Comparison of ENCODE assay signal across 15 cellular contexts in genomic region chr12:57579677-57580465, GRCh38. TPM values are rescaled to one million over a fixed set of nuclear protein-coding genes. Genes with fewer than 3 reads are reported as not detected.
DNase-seq lines count a peak whose midpoint lies in the region; FAIRE-seq and TF ChIP-seq lines count a peak whose summit lies in the region.
"Had no signal": no experiment of that assay in that cellular context is flagged by ENCODE, and none has a peak within 500 bp of the region (broad histone marks: within the 10 kb centered on the region; RNA-seq: fewer than 3 reads in every experiment).

No MANE protein-coding gene starts in this region.

- H3K27ac ChIP-seq in cingulate gyrus (ENCODE audit: low read depth, low read length) (peak overlapping the region; percentile 13), small intestine (ENCODE audit: low read depth in 1 of 2, low read length in 1 of 2) (no peak overlapping the region)
- H3K27ac ChIP-seq: Peyer's patch had no signal

- no peaks in the 10 kb centered on the region for H3K27me3 ChIP-seq in small intestine (ENCODE audit: control insufficient read depth in 2 of 2, insufficient read depth in 2 of 2, low read length in 2 of 2)
- H3K27me3 ChIP-seq: BE2C, Peyer's patch had no signal

- FAIRE-seq in small intestine (lab: Jason Lieb, UNC): no peak
- FAIRE-seq: D721Med had no signal

- no peaks in the 10 kb centered on the region for H3K9me3 ChIP-seq in small intestine (ENCODE audit: control insufficient read depth, low read depth)
- H3K9me3 ChIP-seq: BE2C, Peyer's patch had no signal

- TF ChIP-seq CTCF in foreskin fibroblast (IDR thresholded peaks at IDR 0.05; ENCODE audit: low read depth, low read length): no peak

- H3K4me1 ChIP-seq in small intestine (ENCODE audit: control insufficient read depth in 2 of 2, insufficient read depth in 1 of 2, low read depth in 1 of 2, low read length in 1 of 2): no peaks in the 10 kb centered on the region
- H3K4me1 ChIP-seq: BE2C, Peyer's patch had no signal

- H3K4me3 ChIP-seq in small intestine (ENCODE audit: low read depth in 1 of 2, low read length in 2 of 2) (no peak overlapping the region), foreskin fibroblast (ENCODE audit: low read depth in 1 of 2, low read length in 2 of 2) (no peak overlapping the region)
- H3K4me3 ChIP-seq: Peyer's patch had no signal

- 45 to 78% (median 70%) methylated on average over 8 of the region's 8 CpGs for WGBS in small intestine, 3 donors

- DNase-seq in HuH-7 (ENCODE audit: low spot score) (peak; percentile 30), small intestine (peak; percentile 47), foreskin fibroblast (no peak)
- no peak for DNase-seq in stimulated activated CD4-positive, alpha-beta T cell treated with anti-CD3 and anti-CD28 coated beads, Interleukin-12 subunit alpha, Interleukin-12 subunit beta, amount 100 ng/mL, for 4 hours
- DNase-seq: CD4-positive, alpha-beta memory T cell; Karpas-422; MV-4-11; NCI-H1417 treated with DMSO at 0.1 percent for 48 hours; NCI-H2029; NCI-H510A; Peyer's patch; Right ventricle myocardium superior had no signal

- H3K36me3 ChIP-seq in small intestine (ENCODE audit: control insufficient read depth in 2 of 2, insufficient read depth in 2 of 2, low read length in 2 of 2): no peaks in the 10 kb centered on the region
- H3K36me3 ChIP-seq: Peyer's patch had no signal

RNA-seq across cellular contexts. Expression of gene PIP4K2C, which starts 11.1 kb away (rescaled TPM):
- 10 to 100 TPM; 16.1 to 18.1 (median 17.6) TPM for polyA plus RNA-seq in small intestine

RNA-seq across cellular contexts. Expression of gene DTX3, which starts 24.8 kb away (rescaled TPM):
- polyA plus RNA-seq in small intestine: 1 to 10 TPM in 2 of 3 donors, not detected in 1; 5.4 to 9.9 TPM

RNA-seq across cellular contexts. Expression of gene KIF5A, which starts 30.0 kb away (rescaled TPM):
- 1 to 10 TPM in 1 of 3 donors, under 1 TPM in 1, not detected in 1; 0.27 to 8.4 TPM for polyA plus RNA-seq in small intestine
- polyA plus RNA-seq: CD4-positive, alpha-beta memory T cell had no signal

RNA-seq across cellular contexts. Expression of gene ARHGEF25, which starts 31.4 kb away (rescaled TPM):
- polyA plus RNA-seq in small intestine: 10 to 100 TPM in 1 of 3 donors, 1 to 10 TPM in 1, not detected in 1; 4.6 to 11.8 TPM
- polyA plus RNA-seq: CD4-positive, alpha-beta memory T cell had no signal

RNA-seq across cellular contexts. Expression of gene DCTN2, which starts 32.9 kb away (rescaled TPM):
- polyA plus RNA-seq in small intestine: 100 to 1,000 TPM; 125 to 224 (median 166) TPM

Comparison
In these comparisons a context has a peak if more than half of its experiments do, and no peak if none do; other contexts are left out.
1. DNase-seq: peak in HuH-7 (single experiment) and small intestine (single experiment); none in foreskin fibroblast (0 of 2) and stimulated activated CD4-positive, alpha-beta T cell treated with anti-CD3 and anti-CD28 coated beads, Interleukin-12 subunit alpha, Interleukin-12 subunit beta, amount 100 ng/mL, for 4 hours (single experiment).